ENCODE assay signal across 8 cellular contexts in genomic region chr19:44447864-44448674, GRCh38. TPM values are rescaled to one million over a fixed set of nuclear protein-coding genes. Genes with fewer than 3 reads are reported as not detected.
DNase-seq lines count a peak whose midpoint lies in the region; ATAC-seq and TF ChIP-seq lines count a peak whose summit lies in the region.

Gene ZNF229, minus strand, starts transcription at chr19:44448472. Its CDS starts 5,625 bp downstream, at chr19:44442847.

- no peak for TF ChIP-seq EP300 in upper lobe of left lung (IDR thresholded peaks at IDR 0.05)

- H3K36me3 ChIP-seq in hepatocyte (replicated peaks; ENCODE audit: insufficient read depth, low read depth) (no peaks in the 10 kb centered on the region), psoas muscle (ENCODE audit: insufficient read depth in 1 of 2, low read depth in 1 of 2) (peaks cover 5 to 32% of the 10 kb centered on the region in 2 donors), upper lobe of left lung (peaks cover 0 to 6% (median 2%) of the 10 kb centered on the region in 4 donors)

- H3K4me3 ChIP-seq in astrocyte of the spinal cord (ENCODE audit: low read depth, low read length) (peak within 1 kb of the TSS; percentile 85), hepatocyte (peak within 1 kb of the TSS; percentile 17), psoas muscle (peak within 1 kb of the TSS; percentile 90), upper lobe of left lung (peak within 1 kb of the TSS; percentile 11 to 57 (median 47))

- 9% methylated on average over 45 of the region's 45 CpGs for WGBS in hepatocyte (ENCODE audit: low lambda C conversion rate, missing lambda C conversion rate)
- 2% methylated on average over 45 of the region's 45 CpGs for WGBS in psoas muscle, 3 donors
- 6 to 7% methylated on average over 25 to 45 of the region's 45 CpGs for WGBS in upper lobe of left lung, 2 donors

- peaks cover 12% of the 10 kb centered on the region for H3K79me2 ChIP-seq in hepatocyte

- TF ChIP-seq CTCF in astrocyte of the spinal cord (IDR thresholded peaks at IDR 0.05; ENCODE audit: low read depth, low read length) (no peak), hepatocyte (IDR thresholded peaks at IDR 0.05; ENCODE audit: poor library complexity) (no peak), psoas muscle (IDR thresholded peaks at IDR 0.05) (no peak), upper lobe of left lung (IDR thresholded peaks at IDR 0.05) (no peak)

- no peaks in the 10 kb centered on the region for H4K20me1 ChIP-seq in hepatocyte (ENCODE audit: insufficient read depth, poor library complexity, severe bottlenecking)

- intact Hi-C loops in psoas muscle (cut with DNase I) = no loop called here

- H3K27ac ChIP-seq in hepatocyte = peak within 1 kb of the TSS; percentile 36
- H3K27ac ChIP-seq in psoas muscle = peak within 1 kb of the TSS; percentile 64
- H3K27ac ChIP-seq in upper lobe of left lung = no peak within 1 kb of the TSS

- peak within 1 kb of the TSS; percentile 75 for H2AFZ ChIP-seq in hepatocyte

- H3K27me3 ChIP-seq in hepatocyte (no peaks in the 10 kb centered on the region), psoas muscle (ENCODE audit: insufficient read depth in 3 of 3, low read length in 2 of 3) (peaks cover 0 to 6% (median 0%) of the 10 kb centered on the region in 3 donors), upper lobe of left lung (no peaks in the 10 kb centered on the region)

- H3K4me1 ChIP-seq in hepatocyte (ENCODE audit: insufficient read depth) (no peaks in the 10 kb centered on the region), psoas muscle (peaks cover 6% of the 10 kb centered on the region), upper lobe of left lung (peaks cover 0 to 4% (median 0%) of the 10 kb centered on the region in 4 donors)

- in situ Hi-C loops in astrocyte of the spinal cord (cut with HindIII; ENCODE audit: low sequenced_read_pairs) = no loop called here

- H3K9me3 ChIP-seq in hepatocyte (ENCODE audit: low read depth) (no peaks in the 10 kb centered on the region), psoas muscle (peaks cover 51% of the 10 kb centered on the region), upper lobe of left lung (peaks cover 18 to 87% (median 49%) of the 10 kb centered on the region in 4 donors)

- H3K4me2 ChIP-seq in hepatocyte = peak within 1 kb of the TSS; percentile 78

- H3K9me2 ChIP-seq in hepatocyte (replicated peaks; ENCODE audit: insufficient read depth) = no peaks in the 10 kb centered on the region

- DNase-seq in Ammon's horn (ENCODE audit: low spot score) (peak; percentile 89), HuH-7.5 (ENCODE audit: low spot score) (peak; percentile 89), T1000 (lab: John Stamatoyannopoulos, UW) (peak; percentile 81), astrocyte of the spinal cord (ENCODE audit: low read depth, low spot score) (peak; percentile 93), hepatocyte (ENCODE audit: low spot score) (peak; percentile 95), psoas muscle (peak; percentile 85 to 88), upper lobe of left lung (peak; percentile 65 to 86)

- ATAC-seq in psoas muscle = peak; percentile 96 to 100 (median 98)
- peak; percentile 12 to 80 for ATAC-seq in upper lobe of left lung (ENCODE audit: low FRiP score in 2 of 2)
- ATAC-seq in GM19463 (IDR thresholded peaks at IDR 0.05; ENCODE audit: unreplicated experiment) = no peak

- TF ChIP-seq POLR2A in upper lobe of left lung (IDR thresholded peaks at IDR 0.05) = no peak

RNA-seq across cellular contexts. Expression of gene ZNF229, which starts in this region (rescaled TPM):
- total RNA-seq in hepatocyte (15.1 and 15.2 TPM in 2 replicates), psoas muscle (1 to 10 TPM; 1.6 to 2.9 (median 2.1) TPM), upper lobe of left lung (1 to 10 TPM; 1.4 to 2.2 (median 1.8) TPM)
- polyA plus RNA-seq in hepatocyte (6.4 and 6.6 TPM in 2 replicates), psoas muscle (1 to 10 TPM in 2 of 3 donors, under 1 TPM in 1; 0.58 to 6.3 (median 1.3) TPM)

Comparison
In these comparisons a context has a peak if more than half of its experiments do, and no peak if none do; other contexts are left out.
1. H3K4me3 ChIP-seq: peak in every context shown above with its lines; median percentile 90 in psoas muscle; 85 in astrocyte of the spinal cord; 47 in upper lobe of left lung; 17 in hepatocyte.
2. H3K27ac ChIP-seq: peak in hepatocyte (single experiment) and psoas muscle (single experiment); none in upper lobe of left lung (0 of 4).
3. Peak in every context shown above with its lines, with median percentiles within 50 percentile points of each other: DNase-seq.